12 cellular contexts compared by ENCODE assay signal in genomic region chr6:141421378-141421777, GRCh38.
DNase-seq lines count a peak whose midpoint lies in the region; ATAC-seq and TF ChIP-seq lines count a peak whose summit lies in the region.
"Had no signal": no experiment of that assay in that cellular context is flagged by ENCODE, and none has a peak within 500 bp of the region (broad histone marks: within the 10 kb centered on the region; RNA-seq: fewer than 3 reads in every experiment).

No MANE protein-coding gene starts in this region.

- H3K27ac ChIP-seq in RWPE2 (ENCODE audit: poor library complexity, severe bottlenecking), result peak overlapping the region; percentile 64
- H3K27ac ChIP-seq: cardiac muscle cell, spleen had no signal

- peaks cover 21% of the 10 kb centered on the region for H3K4me1 ChIP-seq in RWPE2 (ENCODE audit: insufficient read depth, poor library complexity, severe bottlenecking)
- H3K4me1 ChIP-seq: HAP-1, spleen had no signal

- peak; percentile 100 for ATAC-seq in RWPE2 (ENCODE audit: low read depth)

- peaks cover 10% of the 10 kb centered on the region for H3K9me3 ChIP-seq in RWPE2 (ENCODE audit: severe bottlenecking)
- H3K9me3 ChIP-seq: HAP-1 had no signal

- no peaks in the 10 kb centered on the region for H3K27me3 ChIP-seq in RWPE2 (ENCODE audit: insufficient read depth, poor library complexity, severe bottlenecking)
- H3K27me3 ChIP-seq: cardiac muscle cell, spleen had no signal

- H3K4me3 ChIP-seq in RWPE2 (ENCODE audit: severe bottlenecking) (no peak overlapping the region), retinal pigment epithelial cell (ENCODE audit: low read length) (no peak overlapping the region)
- H3K4me3 ChIP-seq: cardiac muscle cell, HAP-1, spleen had no signal

- no peaks in the 10 kb centered on the region for H3K36me3 ChIP-seq in RWPE2 (ENCODE audit: low read depth)
- H3K36me3 ChIP-seq: cardiac muscle cell, HAP-1, spleen had no signal

- TF ChIP-seq CTCF in RWPE2 (IDR thresholded peaks at IDR 0.05; ENCODE audit: poor library complexity, severe bottlenecking) (no peak), retinal pigment epithelial cell (conservative IDR thresholded peaks at IDR 0.05; ENCODE audit: low read depth, low read length) (no peak), GM13976 (IDR thresholded peaks at IDR 0.05; ENCODE audit: borderline replicate concordance, control extremely low read depth, extremely low read depth, insufficient read depth, missing control alignments) (no peak)

- in situ Hi-C loops in GM13976 (cut with MboI; ENCODE audit: low sequenced_read_pairs, unreplicated experiment), result no loop called here

- DNase-seq in GM04503 (ENCODE audit: low read depth), result peak; percentile 50
- DNase-seq in RWPE2 (ENCODE audit: low spot score), result no peak
- DNase-seq in fibroblast of peridontal ligament (ENCODE audit: extremely low read depth), result peak; percentile 75
- peak; percentile 39 for DNase-seq in retinal pigment epithelial cell (ENCODE audit: low read depth)
- no peak for DNase-seq in T-helper 2 cell
- DNase-seq in GM13976 (ENCODE audit: low spot score), result no peak
- no peak for DNase-seq in NCI-H1105 treated with DMSO at 0.1 percent for 48 hours (lab: John Stamatoyannopoulos, UW)
- DNase-seq: DMS79, NCI-H1105, spleen had no signal

Comparison
In these comparisons a context has a peak if more than half of its experiments do, and no peak if none do; other contexts are left out.
1. DNase-seq: peak in GM04503 (single experiment), fibroblast of peridontal ligament (single experiment) and retinal pigment epithelial cell (single experiment); none in RWPE2 (single experiment), T-helper 2 cell (0 of 5), GM13976 (single experiment) and NCI-H1105 treated with DMSO at 0.1 percent for 48 hours (single experiment).